ENCODE assay signal across 6 cellular contexts in genomic region chr7:52077571-52077970, GRCh38.
"Had no signal": no experiment of that assay in that cellular context is flagged by ENCODE, and none has a peak within 500 bp of the region (broad histone marks: within the 10 kb centered on the region; RNA-seq: fewer than 3 reads in every experiment).

No MANE protein-coding gene starts in this region.

- H3K4me3 ChIP-seq: GM23248, K562 had no signal

- H3K27ac ChIP-seq: GM23248 had no signal

- H3K27ac Mint-ChIP-seq: H9 had no signal

- H2AFZ ChIP-seq: GM23248 had no signal

- ATAC-seq: K562 had no signal

- H3K9ac ChIP-seq: GM23248 had no signal

- H3K4me3 Mint-ChIP-seq: H9 had no signal

- DNase-seq: GM23248, H9, HCEC 1CT, IMR-90, KG1 had no signal
